In genomic region chr20:61057313-61058171, GRCh38 we compare ENCODE assay signal across 23 cellular contexts.
"Had no signal": no experiment of that assay in that cellular context is flagged by ENCODE, and none has a peak within 500 bp of the region (broad histone marks: within the 10 kb centered on the region; RNA-seq: fewer than 3 reads in every experiment).

No MANE protein-coding gene starts in this region.

- H3K36me3 ChIP-seq: adrenal gland, ascending aorta, brain microvascular endothelial cell, esophagus squamous epithelium, gastrocnemius medialis, heart left ventricle, neutrophil, ovary, thoracic aorta, upper lobe of right lung had no signal

- DNase-seq: activated CD8-positive, alpha-beta memory T cell treated with anti-CD3 and anti-CD28 coated beads for 24 hours; activated CD8-positive, alpha-beta memory T cell treated with anti-CD3 and anti-CD28 coated beads, Interleukin-2, amount 50 U/mL, for 4 hours; activated naive CD4-positive, alpha-beta T cell; activated T-cell treated with anti-CD3 and anti-CD28 coated beads, Interleukin-2, amount 50 U/mL, for 4 hours; brain microvascular endothelial cell; central memory CD4-positive, alpha-beta T cell; effector memory CD4-positive, alpha-beta T cell; esophagus squamous epithelium; gastrocnemius medialis; left cardiac atrium; ovary; stimulated activated CD4-positive, alpha-beta T cell treated with anti-CD3 and anti-CD28 coated beads, Interleukin-15, amount 100 ng/mL, for 24 hours; T-cell; upper lobe of right lung had no signal

- H3K27ac ChIP-seq: adrenal gland, ascending aorta, brain microvascular endothelial cell, esophagus squamous epithelium, gastrocnemius medialis, heart left ventricle, neutrophil, ovary, thoracic aorta, upper lobe of right lung had no signal

- ATAC-seq: activated T-cell treated with anti-CD3 and anti-CD28 coated beads, Interleukin-2, amount 50 U/mL, for 4 hours; gastrocnemius medialis; heart left ventricle; left cardiac atrium; sciatic nerve; stimulated activated memory B cell treated with anti-CD40 and anti-IgM and Interleukin-4, amounts not matched to agents 10 μg/mL and 1 μg/mL and 100 μg/mL, for 72 hours; T-cell; upper lobe of right lung; WTC11 had no signal

- H3K4me1 ChIP-seq: adrenal gland, ascending aorta, esophagus squamous epithelium, gastrocnemius medialis, heart left ventricle, upper lobe of right lung had no signal

- H3K27me3 ChIP-seq: adrenal gland, ascending aorta, brain microvascular endothelial cell, gastrocnemius medialis, neutrophil, ovary, upper lobe of right lung had no signal

- H3K4me2 ChIP-seq: smooth muscle cell had no signal

- H3K4me3 ChIP-seq: adrenal gland, ascending aorta, esophagus squamous epithelium, gastrocnemius medialis, heart left ventricle, ovary, smooth muscle cell, thoracic aorta, upper lobe of right lung had no signal

- H3K9me3 ChIP-seq: adrenal gland, ascending aorta, esophagus squamous epithelium, gastrocnemius medialis, heart left ventricle, neutrophil, ovary, thoracic aorta, upper lobe of right lung had no signal
